1 cellular context compared by ENCODE assay signal in genomic region chr5:127814225-127814973, GRCh38.
TF ChIP-seq lines count a peak whose summit lies in the region.

No MANE protein-coding gene starts in this region.

TF ChIP-seq in IMR-90, 13 proteins besides CTCF, POLR2A, EP300 and RAD21 (continued from another document):
- no peak for TF ChIP-seq USF2 (IDR thresholded peaks at IDR 0.05; ENCODE audit: low read depth, low read length)
- no peak for TF ChIP-seq FOS (IDR thresholded peaks at IDR 0.05; ENCODE audit: low read depth, low read length)
- TF ChIP-seq SMC3 (IDR thresholded peaks at IDR 0.05; ENCODE audit: low read depth, low read length) = no peak
- TF ChIP-seq MAFK (IDR thresholded peaks at IDR 0.05; ENCODE audit: low read depth, low read length) = no peak
- TF ChIP-seq CHD1 (IDR thresholded peaks at IDR 0.05; ENCODE audit: low read depth, low read length) = no peak
- TF ChIP-seq RFX5 (IDR thresholded peaks at IDR 0.05; ENCODE audit: low read depth, low read length) = no peak
- no peak for TF ChIP-seq RCOR1 (IDR thresholded peaks at IDR 0.05; ENCODE audit: insufficient replicate concordance, low read length)
